Comparison of ENCODE assay signal across 33 cellular contexts in genomic region chr1:189021577-189021976, GRCh38.
"Had no signal": no experiment of that assay in that cellular context is flagged by ENCODE, and none has a peak within 500 bp of the region (broad histone marks: within the 10 kb centered on the region; RNA-seq: fewer than 3 reads in every experiment).

No MANE protein-coding gene starts in this region.

- H3K36me3 Mint-ChIP-seq: neural progenitor cell; stimulated activated effector memory CD8-positive, alpha-beta T cell treated with anti-CD3 and anti-CD28 coated beads, Interleukin-12 subunit alpha, Interleukin-12 subunit beta, amount 100 ng/mL, for 72 hours; WTC11 had no signal

- H3K4me1 ChIP-seq: gastroesophageal sphincter, neural progenitor cell, parathyroid adenoma, psoas muscle, sigmoid colon, stomach, thyroid gland, upper lobe of left lung had no signal

- H3K4me1 Mint-ChIP-seq: activated CD4-positive, alpha-beta memory T cell treated with anti-CD3 and anti-CD28 coated beads, Interleukin-2, amount 10 ng/mL, durations not matched to agents 7 days and 5 days; activated CD4-positive, alpha-beta T cell treated with anti-CD3 and anti-CD28 coated beads, Interleukin-2, amount 10 ng/mL, durations not matched to agents 7 days and 5 days; activated T-helper 17 cell treated with anti-CD3 and anti-CD28 coated beads, Interleukin-2, amount 50 U/mL, for 72 hours; natural killer cell; neural progenitor cell; stimulated activated effector memory CD8-positive, alpha-beta T cell treated with anti-CD3 and anti-CD28 coated beads, Interleukin-12 subunit alpha, Interleukin-12 subunit beta, amount 100 ng/mL, for 72 hours; WTC11 had no signal

- H3K4me3 ChIP-seq: gastroesophageal sphincter, neural progenitor cell, psoas muscle, sigmoid colon, stomach, thyroid gland, upper lobe of left lung had no signal

- H3K4me3 Mint-ChIP-seq: activated CD4-positive, alpha-beta memory T cell treated with anti-CD3 and anti-CD28 coated beads, Interleukin-2, amount 10 ng/mL, durations not matched to agents 7 days and 5 days; activated CD4-positive, alpha-beta T cell treated with anti-CD3 and anti-CD28 coated beads, Interleukin-2, amount 10 ng/mL, durations not matched to agents 7 days and 5 days; activated T-cell treated with anti-CD3 and anti-CD28 coated beads, Interleukin-2, amount 50 U/mL, for 24 hours; activated T-helper 17 cell treated with anti-CD3 and anti-CD28 coated beads, Interleukin-2, amount 50 U/mL, for 72 hours; effector memory CD8-positive, alpha-beta T cell; natural killer cell; neural progenitor cell; stimulated activated effector memory CD8-positive, alpha-beta T cell treated with anti-CD3 and anti-CD28 coated beads, Interleukin-12 subunit alpha, Interleukin-12 subunit beta, amount 100 ng/mL, for 72 hours; WTC11 had no signal

- H3K27ac ChIP-seq: gastroesophageal sphincter, neural progenitor cell, parathyroid adenoma, psoas muscle, sigmoid colon, stomach, thyroid gland, upper lobe of left lung had no signal

- H3K4me2 ChIP-seq: neural progenitor cell had no signal

- H3K27ac Mint-ChIP-seq: activated CD4-positive, alpha-beta memory T cell treated with anti-CD3 and anti-CD28 coated beads, Interleukin-2, amount 10 ng/mL, durations not matched to agents 7 days and 5 days; activated CD4-positive, alpha-beta T cell treated with anti-CD3 and anti-CD28 coated beads, Interleukin-2, amount 10 ng/mL, durations not matched to agents 7 days and 5 days; activated T-cell treated with anti-CD3 and anti-CD28 coated beads, Interleukin-2, amount 50 U/mL, for 24 hours; activated T-helper 17 cell treated with anti-CD3 and anti-CD28 coated beads, Interleukin-2, amount 50 U/mL, for 72 hours; effector memory CD8-positive, alpha-beta T cell; natural killer cell; neural progenitor cell; stimulated activated effector memory CD8-positive, alpha-beta T cell treated with anti-CD3 and anti-CD28 coated beads, Interleukin-12 subunit alpha, Interleukin-12 subunit beta, amount 100 ng/mL, for 72 hours; WTC11 had no signal

- H3K27me3 Mint-ChIP-seq: activated CD4-positive, alpha-beta memory T cell treated with anti-CD3 and anti-CD28 coated beads, Interleukin-2, amount 10 ng/mL, durations not matched to agents 7 days and 5 days; activated CD4-positive, alpha-beta T cell treated with anti-CD3 and anti-CD28 coated beads, Interleukin-2, amount 10 ng/mL, durations not matched to agents 7 days and 5 days; activated T-cell treated with anti-CD3 and anti-CD28 coated beads, Interleukin-2, amount 50 U/mL, for 24 hours; activated T-helper 17 cell treated with anti-CD3 and anti-CD28 coated beads, Interleukin-2, amount 50 U/mL, for 72 hours; effector memory CD8-positive, alpha-beta T cell had no signal

- H3K36me3 ChIP-seq: gastroesophageal sphincter, neural progenitor cell, sigmoid colon, stomach, thyroid gland, upper lobe of left lung had no signal

- H3K9me3 ChIP-seq: gastroesophageal sphincter, psoas muscle, thyroid gland had no signal

- ATAC-seq: activated T-helper 17 cell treated with anti-CD3 and anti-CD28 coated beads, Interleukin-2, amount 50 U/mL, for 72 hours; effector memory CD8-positive, alpha-beta T cell; gastroesophageal sphincter; left cardiac atrium; natural killer cell; psoas muscle; stimulated activated effector memory CD8-positive, alpha-beta T cell treated with anti-CD3 and anti-CD28 coated beads, Interleukin-12 subunit alpha, Interleukin-12 subunit beta, amount 100 ng/mL, for 72 hours; WTC11 had no signal

- H3K27me3 ChIP-seq: gastroesophageal sphincter, neural progenitor cell, sigmoid colon, stomach, thyroid gland, upper lobe of left lung had no signal

- H3K9me3 Mint-ChIP-seq: WTC11 had no signal

- FAIRE-seq: astrocyte, keratinocyte, small intestine had no signal

- H3K79me2 ChIP-seq: parathyroid adenoma had no signal

- H3K9ac ChIP-seq: neural progenitor cell, parathyroid adenoma had no signal

- DNase-seq: activated CD4-positive, alpha-beta memory T cell treated with anti-CD3 and anti-CD28 coated beads, Interleukin-2, amount 10 ng/mL, durations not matched to agents 7 days and 5 days; activated CD4-positive, alpha-beta T cell treated with anti-CD3 and anti-CD28 coated beads for 1 hour; activated CD4-positive, alpha-beta T cell treated with anti-CD3 and anti-CD28 coated beads, Interleukin-2, amount 10 ng/mL, durations not matched to agents 7 days and 5 days; activated CD8-positive, alpha-beta memory T cell treated with anti-CD3 and anti-CD28 coated beads, Interleukin-2, amount 50 U/mL, for 48 hours; activated gamma-delta T cell treated with Interleukin-2 at 50 U/mL for 16 hours; activated naive CD4-positive, alpha-beta T cell treated with anti-CD3 and anti-CD28 coated beads, Interleukin-2, amount 50 U/mL, for 16 hours; activated T-cell treated with anti-CD3 and anti-CD28 coated beads, Interleukin-2, amount 50 U/mL, for 24 hours; amniotic stem cell; caudate nucleus; cortex of kidney; effector memory CD8-positive, alpha-beta T cell; erythroblast; hippocampal formation; left cardiac atrium; mesenchymal stem cell; natural killer cell; occipital lobe; psoas muscle; sigmoid colon; small intestine; stimulated activated CD4-positive, alpha-beta T cell treated with anti-CD3 and anti-CD28 coated beads, Interleukin-4, amount 100 ng/mL, for 24 hours; stomach; T-helper 2 cell; thyroid gland had no signal

- H2AFZ ChIP-seq: neural progenitor cell, parathyroid adenoma had no signal
